ENCODE assay signal across 16 cellular contexts in the genomic region with DNA sequence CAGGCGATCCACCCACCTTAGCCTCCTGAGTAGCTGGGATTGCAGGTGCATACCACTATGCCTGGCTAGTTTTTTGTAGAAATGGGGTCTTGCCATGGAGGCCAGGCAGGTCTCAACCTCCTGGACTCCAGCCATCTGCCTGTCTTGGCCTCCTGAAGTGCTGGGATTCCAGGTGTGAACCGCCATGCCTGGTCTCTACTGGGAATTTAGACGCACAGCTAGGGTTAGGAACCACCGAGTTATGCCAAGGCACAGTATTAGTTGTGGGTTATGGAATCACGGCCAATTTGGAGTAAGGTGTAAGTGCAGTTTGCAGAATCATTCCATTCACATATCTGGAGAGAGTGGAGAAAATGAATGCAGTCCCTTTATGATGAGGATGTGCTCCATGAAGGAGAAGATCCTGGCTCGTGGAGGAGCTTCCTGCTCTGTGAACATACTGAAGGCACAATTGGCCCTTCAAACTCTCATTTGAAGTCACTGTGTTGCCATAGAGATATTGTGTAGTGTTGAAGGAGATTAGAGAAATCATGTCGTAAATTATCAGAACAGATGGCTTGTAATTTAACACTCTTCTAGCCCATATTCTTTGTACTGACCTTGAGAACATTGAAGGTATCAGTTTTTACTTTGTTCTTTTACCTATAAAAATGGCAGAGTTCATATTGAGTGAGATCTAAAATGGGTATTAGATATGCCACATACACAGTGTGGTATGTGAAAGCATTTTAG. TPM values are rescaled to one million over a fixed set of nuclear protein-coding genes. Genes with fewer than 3 reads are reported as not detected.
DNase-seq lines count a peak whose midpoint lies in the region; ATAC-seq and TF ChIP-seq lines count a peak whose summit lies in the region.
"Had no signal": no experiment of that assay in that cellular context is flagged by ENCODE, and none has a peak within 500 bp of the region (broad histone marks: within the 10 kb centered on the region; RNA-seq: fewer than 3 reads in every experiment).

No MANE protein-coding gene starts in this region.

- BruUV-seq in Panc1 (replicated peaks; lab: Mats Ljungman, UMichigan), result no TSS peak

- intact Hi-C loops in Panc1 (cut with micrococcal nuclease; ENCODE audit: unreplicated experiment), result no loop called here
- intact Hi-C loops in esophagus squamous epithelium (cut with DNase I), result no loop called here

- no peaks in the 10 kb centered on the region for H3K27me3 ChIP-seq in Panc1 (ENCODE audit: control insufficient read depth, insufficient read depth, low read length)
- H3K27me3 ChIP-seq in esophagus squamous epithelium, result no peaks in the 10 kb centered on the region
- H3K27me3 ChIP-seq: spleen, tibial artery had no signal

- POLR2A ChIA-PET in HEK293T (lab: Yijun Ruan, JAX) (no interaction called here), Panc1 (lab: Charles Lee) (no interaction called here)

- CTCF ChIA-PET in HEK293T (lab: Yijun Ruan, JAX), result interaction anchor here (0.7 kb wide), 1 partner anchor 109 kb away, joined by 7 read pairs; no protein-coding TSS in a partner anchor
- CTCF ChIA-PET in Panc1 (lab: Charles Lee), result no interaction called here

- H3K9me3 ChIP-seq in Panc1 (ENCODE audit: control insufficient read depth, insufficient read depth, low read depth, low read length) (peaks cover 7% of the 10 kb centered on the region; the same call in 1 of the 2 replicates), esophagus squamous epithelium (peaks cover 0 to 8% (median 0%) of the 10 kb centered on the region in 3 donors)
- H3K9me3 ChIP-seq: tibial artery had no signal

- H3K4me3 ChIP-seq in Panc1 (ENCODE audit: low read depth in 2 of 2, low read length in 2 of 2) (no peak overlapping the region), esophagus squamous epithelium (no peak overlapping the region)
- H3K4me3 ChIP-seq: spleen, tibial artery had no signal

- H3K27ac ChIP-seq in Panc1 (ENCODE audit: low read length) (peak overlapping the region; percentile 99), esophagus squamous epithelium (no peak overlapping the region)
- H3K27ac ChIP-seq: spleen, tibial artery had no signal

- ATAC-seq in Panc1 (no peak), omental fat pad (ENCODE audit: low FRiP score) (no peak)
- ATAC-seq: HepG2 had no signal

- H3K4me3 Mint-ChIP-seq in nephron progenitor cell, result no peak overlapping the region
- H3K4me3 Mint-ChIP-seq: activated naive CD8-positive, alpha-beta T cell treated with anti-CD3 and anti-CD28 coated beads for 36 hours; CD8-positive, alpha-beta memory T cell had no signal

- H3K27ac Mint-ChIP-seq in nephron progenitor cell, result peak overlapping the region; percentile 78
- H3K27ac Mint-ChIP-seq: activated naive CD8-positive, alpha-beta T cell treated with anti-CD3 and anti-CD28 coated beads for 36 hours; CD8-positive, alpha-beta memory T cell had no signal

- TF ChIP-seq POLR2A in esophagus squamous epithelium (IDR thresholded peaks at IDR 0.05), result no peak

- H3K4me1 Mint-ChIP-seq in nephron progenitor cell, result peaks cover 57% of the 10 kb centered on the region
- H3K4me1 Mint-ChIP-seq: activated naive CD8-positive, alpha-beta T cell treated with anti-CD3 and anti-CD28 coated beads for 36 hours; CD8-positive, alpha-beta memory T cell had no signal

- WGBS in esophagus squamous epithelium, 2 donors, result 74 to 75% methylated on average over 3 to 5 of the region's 7 CpGs

- H3K4me1 ChIP-seq in Panc1 (ENCODE audit: control insufficient read depth, insufficient read depth, low read length) (peaks cover 94% of the 10 kb centered on the region), esophagus squamous epithelium (peaks cover 0 to 55% (median 15%) of the 10 kb centered on the region in 3 donors)

- no peaks in the 10 kb centered on the region for H3K36me3 ChIP-seq in Panc1 (ENCODE audit: control insufficient read depth, insufficient read depth, low read length)
- H3K36me3 ChIP-seq in esophagus squamous epithelium, result no peaks in the 10 kb centered on the region
- H3K36me3 ChIP-seq: spleen, tibial artery had no signal

- no peaks in the 10 kb centered on the region for H3K27me3 Mint-ChIP-seq in nephron progenitor cell (ENCODE audit: low read depth, poor library complexity)

- in situ Hi-C loops in Panc1 (cut with HindIII; ENCODE audit: low pct_unique_long_range_greater_than_20kb, low sequenced_read_pairs), result no loop called here

- TF ChIP-seq CTCF in Panc1 (IDR thresholded peaks at IDR 0.05) (no peak), nephron progenitor cell (IDR thresholded peaks at IDR 0.05) (no peak), omental fat pad (IDR thresholded peaks at IDR 0.05) (no peak), esophagus squamous epithelium (IDR thresholded peaks at IDR 0.05) (no peak)

- H3K36me3 Mint-ChIP-seq in nephron progenitor cell (ENCODE audit: low read depth), result peaks cover 72% of the 10 kb centered on the region
- H3K36me3 Mint-ChIP-seq: activated naive CD8-positive, alpha-beta T cell treated with anti-CD3 and anti-CD28 coated beads for 36 hours; CD8-positive, alpha-beta memory T cell had no signal

- DNase-seq in HEK293T (ENCODE audit: extremely low spot score) (no peak), NCI-H187 (lab: John Stamatoyannopoulos, UW) (peak; percentile 36 to 42), Panc1 (ENCODE audit: low read depth, low spot score) (no peak), nephron progenitor cell (no peak), H4 (ENCODE audit: low spot score) (no peak), omental fat pad (ENCODE audit: low spot score) (no peak), esophagus squamous epithelium (lab: John Stamatoyannopoulos, UW) (no peak), T1000 (lab: John Stamatoyannopoulos, UW) (no peak)
- DNase-seq: activated naive CD8-positive, alpha-beta T cell treated with anti-CD3 and anti-CD28 coated beads for 36 hours; CD8-positive, alpha-beta memory T cell; erythroblast; hippocampal formation; NCI-H2081 treated with DMSO at 0.1 percent for 48 hours; spleen; tibial artery had no signal

- H3K9me3 Mint-ChIP-seq in nephron progenitor cell, result peaks cover 48% of the 10 kb centered on the region

TF ChIP-seq in HEK293T, 16 proteins besides CTCF, POLR2A, EP300 and RAD21:
- no peak for TF ChIP-seq HDGF (IDR thresholded peaks at IDR 0.05; ENCODE audit: borderline replicate concordance)
- TF ChIP-seq, protein P1, sequence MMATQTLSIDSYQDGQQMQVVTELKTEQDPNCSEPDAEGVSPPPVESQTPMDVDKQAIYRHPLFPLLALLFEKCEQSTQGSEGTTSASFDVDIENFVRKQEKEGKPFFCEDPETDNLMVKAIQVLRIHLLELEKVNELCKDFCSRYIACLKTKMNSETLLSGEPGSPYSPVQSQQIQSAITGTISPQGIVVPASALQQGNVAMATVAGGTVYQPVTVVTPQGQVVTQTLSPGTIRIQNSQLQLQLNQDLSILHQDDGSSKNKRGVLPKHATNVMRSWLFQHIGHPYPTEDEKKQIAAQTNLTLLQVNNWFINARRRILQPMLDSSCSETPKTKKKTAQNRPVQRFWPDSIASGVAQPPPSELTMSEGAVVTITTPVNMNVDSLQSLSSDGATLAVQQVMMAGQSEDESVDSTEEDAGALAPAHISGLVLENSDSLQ (IDR thresholded peaks at IDR 0.05), result peak; percentile 67

RNA-seq across cellular contexts. Expression of a gene that starts 18.8 kb away (rescaled TPM):
- total RNA-seq in Panc1 (2021; ENCODE audit: unreplicated experiment) (349 TPM), omental fat pad (100 to 1,000 TPM; 125 to 370 (median 193) TPM), esophagus squamous epithelium (100 to 1,000 TPM in 1 of 4 donors, 10 to 100 TPM in 3; 21.2 to 105 (median 47.6) TPM)
- 213 TPM for polyA plus RNA-seq in Panc1 (2012; ENCODE audit: insufficient read length)
- total RNA-seq in H4 (2014; rRNA removed; shearing (Covaris generic)), result 38.2 and 50.9 TPM in 2 replicates

Comparison
In these comparisons a context has a peak if more than half of its experiments do, and no peak if none do; other contexts are left out.
1. DNase-seq: peak in NCI-H187 (2 of 2); none in HEK293T (single experiment), Panc1 (single experiment), nephron progenitor cell (single experiment), H4 (single experiment), omental fat pad (single experiment), esophagus squamous epithelium (single experiment) and T1000 (single experiment).